Comparison of ENCODE assay signal across 18 cellular contexts in genomic region chrX:150100261-150100660, GRCh38.
"Had no signal": no experiment of that assay in that cellular context is flagged by ENCODE, and none has a peak within 500 bp of the region (broad histone marks: within the 10 kb centered on the region; RNA-seq: fewer than 3 reads in every experiment).

No MANE protein-coding gene starts in this region.

- H3K27ac ChIP-seq: adrenal gland, colonic mucosa, gastrocnemius medialis, left lung, upper lobe of right lung had no signal

- H3K9me3 ChIP-seq: adrenal gland, colonic mucosa, gastrocnemius medialis, left lung, upper lobe of right lung had no signal

- H3K4me1 Mint-ChIP-seq: activated CD4-positive, alpha-beta T cell treated with anti-CD3 and anti-CD28 coated beads for 36 hours; activated naive CD4-positive, alpha-beta T cell treated with anti-CD3 and anti-CD28 coated beads, Interleukin-2, amount 50 U/mL, for 24 hours; nephron progenitor cell; stimulated activated naive CD8-positive, alpha-beta T cell treated with anti-CD3 and anti-CD28 coated beads, Interleukin-15, amount 100 ng/mL, for 72 hours had no signal

- H3K4me3 ChIP-seq: adrenal gland, colonic mucosa, gastrocnemius medialis, left lung, upper lobe of right lung had no signal

- H3K9me3 Mint-ChIP-seq: activated naive CD4-positive, alpha-beta T cell treated with anti-CD3 and anti-CD28 coated beads, Interleukin-2, amount 50 U/mL, for 24 hours; stimulated activated naive CD8-positive, alpha-beta T cell treated with anti-CD3 and anti-CD28 coated beads, Interleukin-15, amount 100 ng/mL, for 72 hours; T-helper 2 cell treated with Interferon-gamma antibody and Interleukin-4, amounts not matched to agents 5 μg/mL and 100 μg/mL, for 36 hours; WTC11 had no signal

- ATAC-seq: activated CD4-positive, alpha-beta T cell treated with anti-CD3 and anti-CD28 coated beads for 36 hours; gastrocnemius medialis; left lung; stimulated activated naive CD8-positive, alpha-beta T cell treated with anti-CD3 and anti-CD28 coated beads, Interleukin-15, amount 100 ng/mL, for 72 hours; upper lobe of right lung; WTC11 had no signal

- H3K36me3 Mint-ChIP-seq: activated naive CD4-positive, alpha-beta T cell treated with anti-CD3 and anti-CD28 coated beads, Interleukin-2, amount 50 U/mL, for 24 hours; mesothelial cell of epicardium; WTC11 had no signal

- H3K36me3 ChIP-seq: adrenal gland, colonic mucosa, gastrocnemius medialis, left lung, upper lobe of right lung had no signal

- H3K27ac Mint-ChIP-seq: activated CD4-positive, alpha-beta T cell treated with anti-CD3 and anti-CD28 coated beads for 36 hours; activated naive CD4-positive, alpha-beta T cell treated with anti-CD3 and anti-CD28 coated beads, Interleukin-2, amount 50 U/mL, for 24 hours; mesothelial cell of epicardium; nephron progenitor cell; stimulated activated naive CD8-positive, alpha-beta T cell treated with anti-CD3 and anti-CD28 coated beads, Interleukin-15, amount 100 ng/mL, for 72 hours; T-helper 2 cell treated with Interferon-gamma antibody and Interleukin-4, amounts not matched to agents 5 μg/mL and 100 μg/mL, for 36 hours; WTC11 had no signal

- H3K4me1 ChIP-seq: adrenal gland, colonic mucosa, gastrocnemius medialis, left lung, upper lobe of right lung had no signal

- H3K27me3 ChIP-seq: adrenal gland, colonic mucosa, gastrocnemius medialis, left lung, upper lobe of right lung had no signal

- H3K4me3 Mint-ChIP-seq: activated CD4-positive, alpha-beta T cell treated with anti-CD3 and anti-CD28 coated beads for 36 hours; activated naive CD4-positive, alpha-beta T cell treated with anti-CD3 and anti-CD28 coated beads, Interleukin-2, amount 50 U/mL, for 24 hours; mesothelial cell of epicardium; nephron progenitor cell; stimulated activated naive CD8-positive, alpha-beta T cell treated with anti-CD3 and anti-CD28 coated beads, Interleukin-15, amount 100 ng/mL, for 72 hours; T-helper 2 cell treated with Interferon-gamma antibody and Interleukin-4, amounts not matched to agents 5 μg/mL and 100 μg/mL, for 36 hours; WTC11 had no signal

- DNase-seq: activated CD4-positive, alpha-beta T cell treated with anti-CD3 and anti-CD28 coated beads for 36 hours; activated CD4-positive, alpha-beta T cell treated with anti-CD3 and anti-CD28 coated beads, Interleukin-2, amount 50 U/mL, for 48 hours; activated gamma-delta T cell; adrenal gland; caudate nucleus; colonic mucosa; gastrocnemius medialis; head of caudate nucleus; left lung; nephron progenitor cell; occipital lobe; retina; stimulated activated naive CD8-positive, alpha-beta T cell treated with anti-CD3 and anti-CD28 coated beads, Interleukin-15, amount 100 ng/mL, for 72 hours; upper lobe of right lung had no signal

- H3K27me3 Mint-ChIP-seq: activated CD4-positive, alpha-beta T cell treated with anti-CD3 and anti-CD28 coated beads for 36 hours; activated naive CD4-positive, alpha-beta T cell treated with anti-CD3 and anti-CD28 coated beads, Interleukin-2, amount 50 U/mL, for 24 hours; stimulated activated naive CD8-positive, alpha-beta T cell treated with anti-CD3 and anti-CD28 coated beads, Interleukin-15, amount 100 ng/mL, for 72 hours had no signal
